In genomic region chr2:167537743-167538142, GRCh38 we compare ENCODE assay signal across 26 cellular contexts.
"Had no signal": no experiment of that assay in that cellular context is flagged by ENCODE, and none has a peak within 500 bp of the region (broad histone marks: within the 10 kb centered on the region; RNA-seq: fewer than 3 reads in every experiment).

No MANE protein-coding gene starts in this region.

- H3K27me3 ChIP-seq: colonic mucosa, esophagus squamous epithelium, gastrocnemius medialis, heart right ventricle, left lung had no signal

- FAIRE-seq: endometrium had no signal

- H3K27ac ChIP-seq: colonic mucosa, epithelial cell of prostate, esophagus squamous epithelium, gastrocnemius medialis, heart right ventricle, left lung, lower lobe of right lung had no signal

- ATAC-seq: effector memory CD8-positive, alpha-beta T cell; esophagus mucosa; gastrocnemius medialis; left cardiac atrium; left lung; lower lobe of right lung; mucosa of descending colon had no signal

- H3K9me3 Mint-ChIP-seq: effector memory CD8-positive, alpha-beta T cell; endodermal cell had no signal

- H3K4me3 Mint-ChIP-seq: dendritic cell treated with granulocyte-macrophage colony-stimulating factor and Interleukin-4, amounts not matched to agents 40 ng/mL and 50 ng/mL, for 4 days; effector memory CD8-positive, alpha-beta T cell; endodermal cell; immature natural killer cell; mesothelial cell of epicardium had no signal

- H3K27me3 Mint-ChIP-seq: dendritic cell treated with granulocyte-macrophage colony-stimulating factor and Interleukin-4, amounts not matched to agents 40 ng/mL and 50 ng/mL, for 4 days; effector memory CD8-positive, alpha-beta T cell had no signal

- H3K4me1 ChIP-seq: colonic mucosa, esophagus squamous epithelium, gastrocnemius medialis, heart right ventricle, left lung, lower lobe of right lung had no signal

- H3K36me3 ChIP-seq: colonic mucosa, esophagus squamous epithelium, gastrocnemius medialis, heart right ventricle, left lung, lower lobe of right lung had no signal

- H3K4me3 ChIP-seq: colonic mucosa, esophagus squamous epithelium, gastrocnemius medialis, heart right ventricle, left lung, lower lobe of right lung, mucosa of descending colon had no signal

- H3K9me3 ChIP-seq: colonic mucosa, esophagus squamous epithelium, gastrocnemius medialis, heart right ventricle, left lung, lower lobe of right lung, mucosa of descending colon had no signal

- H3K27ac Mint-ChIP-seq: dendritic cell treated with granulocyte-macrophage colony-stimulating factor and Interleukin-4, amounts not matched to agents 40 ng/mL and 50 ng/mL, for 4 days; effector memory CD8-positive, alpha-beta T cell; endodermal cell; immature natural killer cell; mesothelial cell of epicardium had no signal

- H3K4me1 Mint-ChIP-seq: endodermal cell, immature natural killer cell, mesothelial cell of epicardium had no signal

- DNase-seq: cerebellar nuclear complex; colonic mucosa; cortex of kidney; effector CD8-positive, alpha-beta T cell; effector memory CD8-positive, alpha-beta T cell; endodermal cell; erythroblast; esophagus squamous epithelium; foreskin fibroblast; foreskin melanocyte; gastrocnemius medialis; glutamatergic neuron; heart right ventricle; hypothalamus; immature natural killer cell; islet precursor cell; left cardiac atrium; left lung; lower lobe of right lung; mesenchymal stem cell; mucosa of descending colon had no signal

- H3K36me3 Mint-ChIP-seq: mesothelial cell of epicardium had no signal
